Comparison of ENCODE assay signal across 1 cellular context in the genomic region with DNA sequence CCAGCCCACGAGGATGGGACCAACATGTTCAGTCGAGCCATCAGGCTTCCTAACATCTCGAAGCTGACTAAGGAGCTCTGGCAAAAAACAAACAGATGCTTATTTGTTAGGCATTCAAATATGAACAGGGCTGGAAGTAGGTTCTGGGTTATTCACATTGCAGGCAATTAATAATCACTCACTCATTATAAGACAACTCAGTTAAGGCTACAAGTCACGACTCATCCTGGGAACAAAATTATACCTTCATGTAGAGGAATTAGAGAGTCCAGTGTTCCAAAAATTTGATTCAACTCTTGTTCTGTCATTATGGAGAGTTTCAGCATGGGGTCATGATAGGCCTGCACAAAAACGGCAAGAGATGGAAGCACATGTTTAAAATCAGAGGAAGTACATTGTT.
TF ChIP-seq lines count a peak whose summit lies in the region.

No MANE protein-coding gene starts in this region.

TF ChIP-seq in GM23338, 12 proteins besides CTCF, POLR2A, EP300 and RAD21:
- TF ChIP-seq, protein P1, sequence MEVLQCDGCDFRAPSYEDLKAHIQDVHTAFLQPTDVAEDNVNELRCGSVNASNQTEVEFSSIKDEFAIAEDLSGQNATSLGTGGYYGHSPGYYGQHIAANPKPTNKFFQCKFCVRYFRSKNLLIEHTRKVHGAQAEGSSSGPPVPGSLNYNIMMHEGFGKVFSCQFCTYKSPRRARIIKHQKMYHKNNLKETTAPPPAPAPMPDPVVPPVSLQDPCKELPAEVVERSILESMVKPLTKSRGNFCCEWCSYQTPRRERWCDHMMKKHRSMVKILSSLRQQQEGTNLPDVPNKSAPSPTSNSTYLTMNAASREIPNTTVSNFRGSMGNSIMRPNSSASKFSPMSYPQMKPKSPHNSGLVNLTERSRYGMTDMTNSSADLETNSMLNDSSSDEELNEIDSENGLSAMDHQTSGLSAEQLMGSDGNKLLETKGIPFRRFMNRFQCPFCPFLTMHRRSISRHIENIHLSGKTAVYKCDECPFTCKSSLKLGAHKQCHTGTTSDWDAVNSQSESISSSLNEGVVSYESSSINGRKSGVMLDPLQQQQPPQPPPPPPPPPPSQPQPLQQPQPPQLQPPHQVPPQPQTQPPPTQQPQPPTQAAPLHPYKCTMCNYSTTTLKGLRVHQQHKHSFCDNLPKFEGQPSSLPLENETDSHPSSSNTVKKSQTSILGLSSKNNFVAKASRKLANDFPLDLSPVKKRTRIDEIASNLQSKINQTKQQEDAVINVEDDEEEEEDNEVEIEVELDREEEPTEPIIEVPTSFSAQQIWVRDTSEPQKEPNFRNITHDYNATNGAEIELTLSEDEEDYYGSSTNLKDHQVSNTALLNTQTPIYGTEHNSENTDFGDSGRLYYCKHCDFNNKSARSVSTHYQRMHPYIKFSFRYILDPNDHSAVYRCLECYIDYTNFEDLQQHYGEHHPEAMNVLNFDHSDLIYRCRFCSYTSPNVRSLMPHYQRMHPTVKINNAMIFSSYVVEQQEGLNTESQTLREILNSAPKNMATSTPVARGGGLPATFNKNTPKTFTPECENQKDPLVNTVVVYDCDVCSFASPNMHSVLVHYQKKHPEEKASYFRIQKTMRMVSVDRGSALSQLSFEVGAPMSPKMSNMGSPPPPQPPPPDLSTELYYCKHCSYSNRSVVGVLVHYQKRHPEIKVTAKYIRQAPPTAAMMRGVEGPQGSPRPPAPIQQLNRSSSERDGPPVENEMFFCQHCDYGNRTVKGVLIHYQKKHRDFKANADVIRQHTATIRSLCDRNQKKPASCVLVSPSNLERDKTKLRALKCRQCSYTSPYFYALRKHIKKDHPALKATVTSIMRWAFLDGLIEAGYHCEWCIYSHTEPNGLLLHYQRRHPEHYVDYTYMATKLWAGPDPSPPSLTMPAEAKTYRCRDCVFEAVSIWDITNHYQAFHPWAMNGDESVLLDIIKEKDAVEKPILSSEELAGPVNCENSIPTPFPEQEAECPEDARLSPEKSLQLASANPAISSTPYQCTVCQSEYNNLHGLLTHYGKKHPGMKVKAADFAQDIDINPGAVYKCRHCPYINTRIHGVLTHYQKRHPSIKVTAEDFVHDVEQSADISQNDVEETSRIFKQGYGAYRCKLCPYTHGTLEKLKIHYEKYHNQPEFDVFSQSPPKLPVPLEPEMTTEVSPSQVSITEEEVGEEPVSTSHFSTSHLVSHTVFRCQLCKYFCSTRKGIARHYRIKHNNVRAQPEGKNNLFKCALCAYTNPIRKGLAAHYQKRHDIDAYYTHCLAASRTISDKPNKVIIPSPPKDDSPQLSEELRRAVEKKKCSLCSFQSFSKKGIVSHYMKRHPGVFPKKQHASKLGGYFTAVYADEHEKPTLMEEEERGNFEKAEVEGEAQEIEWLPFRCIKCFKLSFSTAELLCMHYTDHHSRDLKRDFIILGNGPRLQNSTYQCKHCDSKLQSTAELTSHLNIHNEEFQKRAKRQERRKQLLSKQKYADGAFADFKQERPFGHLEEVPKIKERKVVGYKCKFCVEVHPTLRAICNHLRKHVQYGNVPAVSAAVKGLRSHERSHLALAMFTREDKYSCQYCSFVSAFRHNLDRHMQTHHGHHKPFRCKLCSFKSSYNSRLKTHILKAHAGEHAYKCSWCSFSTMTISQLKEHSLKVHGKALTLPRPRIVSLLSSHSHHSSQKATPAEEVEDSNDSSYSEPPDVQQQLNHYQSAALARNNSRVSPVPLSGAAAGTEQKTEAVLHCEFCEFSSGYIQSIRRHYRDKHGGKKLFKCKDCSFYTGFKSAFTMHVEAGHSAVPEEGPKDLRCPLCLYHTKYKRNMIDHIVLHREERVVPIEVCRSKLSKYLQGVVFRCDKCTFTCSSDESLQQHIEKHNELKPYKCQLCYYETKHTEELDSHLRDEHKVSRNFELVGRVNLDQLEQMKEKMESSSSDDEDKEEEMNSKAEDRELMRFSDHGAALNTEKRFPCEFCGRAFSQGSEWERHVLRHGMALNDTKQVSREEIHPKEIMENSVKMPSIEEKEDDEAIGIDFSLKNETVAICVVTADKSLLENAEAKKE (CRISPR knock-in tag; IDR thresholded peaks at IDR 0.05): no peak
- no peak for TF ChIP-seq ZNF114 (CRISPR knock-in tag; IDR thresholded peaks at IDR 0.05)
- TF ChIP-seq EZH2 (IDR thresholded peaks at IDR 0.05; ENCODE audit: low read depth, unreplicated experiment): no peak
- TF ChIP-seq JUNB (IDR thresholded peaks at IDR 0.05; ENCODE audit: unreplicated experiment): no peak
- no peak for TF ChIP-seq CREB1 (CRISPR knock-in tag; IDR thresholded peaks at IDR 0.05; ENCODE audit: low read depth)
- TF ChIP-seq, protein P2, sequence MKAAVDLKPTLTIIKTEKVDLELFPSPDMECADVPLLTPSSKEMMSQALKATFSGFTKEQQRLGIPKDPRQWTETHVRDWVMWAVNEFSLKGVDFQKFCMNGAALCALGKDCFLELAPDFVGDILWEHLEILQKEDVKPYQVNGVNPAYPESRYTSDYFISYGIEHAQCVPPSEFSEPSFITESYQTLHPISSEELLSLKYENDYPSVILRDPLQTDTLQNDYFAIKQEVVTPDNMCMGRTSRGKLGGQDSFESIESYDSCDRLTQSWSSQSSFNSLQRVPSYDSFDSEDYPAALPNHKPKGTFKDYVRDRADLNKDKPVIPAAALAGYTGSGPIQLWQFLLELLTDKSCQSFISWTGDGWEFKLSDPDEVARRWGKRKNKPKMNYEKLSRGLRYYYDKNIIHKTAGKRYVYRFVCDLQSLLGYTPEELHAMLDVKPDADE (IDR thresholded peaks at IDR 0.05): no peak
- TF ChIP-seq REST (IDR thresholded peaks at IDR 0.05; ENCODE audit: unreplicated experiment): no peak
- TF ChIP-seq STAT1 (IDR thresholded peaks at IDR 0.05; ENCODE audit: unreplicated experiment): no peak
- no peak for TF ChIP-seq NANOG (IDR thresholded peaks at IDR 0.05; ENCODE audit: borderline replicate concordance)
- no peak for TF ChIP-seq POLR2AphosphoS5 (IDR thresholded peaks at IDR 0.05; ENCODE audit: low read depth)
- no peak for TF ChIP-seq EZH2phosphoT487 (IDR thresholded peaks at IDR 0.05; ENCODE audit: unreplicated experiment)
- no peak for TF ChIP-seq ZNF331 (CRISPR knock-in tag; IDR thresholded peaks at IDR 0.05; ENCODE audit: low read depth)
